In genomic region chr3:31709005-31709404, GRCh38 we compare ENCODE assay signal across 22 cellular contexts.
"Had no signal": no experiment of that assay in that cellular context is flagged by ENCODE, and none has a peak within 500 bp of the region (broad histone marks: within the 10 kb centered on the region; RNA-seq: fewer than 3 reads in every experiment).

No MANE protein-coding gene starts in this region.

- ATAC-seq: activated CD4-positive, alpha-beta T cell treated with anti-CD3 and anti-CD28 coated beads for 36 hours; left lung; natural killer cell; T-cell had no signal

- FAIRE-seq: TTC549 had no signal

- H3K27ac Mint-ChIP-seq: activated CD4-positive, alpha-beta T cell treated with anti-CD3 and anti-CD28 coated beads for 36 hours; activated naive CD4-positive, alpha-beta T cell treated with anti-CD3 and anti-CD28 coated beads, Interleukin-2, amount 10 ng/mL, durations not matched to agents 7 days and 5 days; immature natural killer cell; natural killer cell; stimulated activated naive CD8-positive, alpha-beta T cell treated with anti-CD3 and anti-CD28 coated beads, Interleukin-15, Interleukin-2, amounts not matched to agents 100 ng/mL and 50 ng/mL, for 24 hours; T-cell had no signal

- H3K36me3 Mint-ChIP-seq: activated naive CD4-positive, alpha-beta T cell treated with anti-CD3 and anti-CD28 coated beads, Interleukin-2, amount 10 ng/mL, durations not matched to agents 7 days and 5 days; immature natural killer cell; natural killer cell; T-cell had no signal

- H3K36me3 ChIP-seq: left lung, prostate gland, right atrium auricular region had no signal

- H3K27me3 Mint-ChIP-seq: stimulated activated naive CD8-positive, alpha-beta T cell treated with anti-CD3 and anti-CD28 coated beads, Interleukin-15, Interleukin-2, amounts not matched to agents 100 ng/mL and 50 ng/mL, for 24 hours had no signal

- H3K9me3 Mint-ChIP-seq: activated naive CD4-positive, alpha-beta T cell treated with anti-CD3 and anti-CD28 coated beads, Interleukin-2, amount 10 ng/mL, durations not matched to agents 7 days and 5 days; natural killer cell; stimulated activated naive CD8-positive, alpha-beta T cell treated with anti-CD3 and anti-CD28 coated beads, Interleukin-15, Interleukin-2, amounts not matched to agents 100 ng/mL and 50 ng/mL, for 24 hours; T-cell had no signal

- H3K4me2 ChIP-seq: hepatocyte had no signal

- H3K4me3 Mint-ChIP-seq: activated CD4-positive, alpha-beta T cell treated with anti-CD3 and anti-CD28 coated beads for 36 hours; activated naive CD4-positive, alpha-beta T cell treated with anti-CD3 and anti-CD28 coated beads, Interleukin-2, amount 10 ng/mL, durations not matched to agents 7 days and 5 days; immature natural killer cell; natural killer cell; stimulated activated naive CD8-positive, alpha-beta T cell treated with anti-CD3 and anti-CD28 coated beads, Interleukin-15, Interleukin-2, amounts not matched to agents 100 ng/mL and 50 ng/mL, for 24 hours; T-cell had no signal

- H3K27me3 ChIP-seq: hepatocyte, left lung, right atrium auricular region, tibial nerve had no signal

- H3K9me3 ChIP-seq: left lung, prostate gland, tibial nerve had no signal

- H3K27ac ChIP-seq: epithelial cell of prostate, hepatocyte, left lung, prostate gland, right atrium auricular region, tibial nerve had no signal

- H3K4me3 ChIP-seq: hepatocyte, left lung, lung, prostate gland, right atrium auricular region, tibial nerve had no signal

- DNase-seq: activated CD4-positive, alpha-beta T cell treated with anti-CD3 and anti-CD28 coated beads for 36 hours; activated CD4-positive, alpha-beta T cell treated with anti-CD3 and anti-CD28 coated beads, Interleukin-2, amount 50 U/mL, for 48 hours; activated CD8-positive, alpha-beta memory T cell treated with anti-CD3 and anti-CD28 coated beads, Interleukin-2, amount 50 U/mL, for 48 hours; activated effector memory CD4-positive, alpha-beta T cell treated with anti-CD3 and anti-CD28 coated beads, Interleukin-2, amount 50 U/mL, for 16 hours; activated naive CD4-positive, alpha-beta T cell treated with anti-CD3 and anti-CD28 coated beads, Interleukin-2, amount 10 ng/mL, durations not matched to agents 7 days and 5 days; activated T-cell treated with anti-CD3 and anti-CD28 coated beads, Interleukin-2, amount 50 U/mL, for 48 hours; foreskin fibroblast; immature natural killer cell; kidney glomerular epithelial cell; left lung; natural killer cell; stimulated activated CD4-positive, alpha-beta T cell treated with anti-CD3 and anti-CD28 coated beads, Interleukin-12 subunit alpha, Interleukin-12 subunit beta, amount 100 ng/mL, for 4 hours; stimulated activated CD4-positive, alpha-beta T cell treated with anti-CD3 and anti-CD28 coated beads, Interleukin-4, amount 100 ng/mL, for 4 hours; T-cell had no signal

- H3K4me1 ChIP-seq: left lung, prostate gland had no signal
